In the genomic region with DNA sequence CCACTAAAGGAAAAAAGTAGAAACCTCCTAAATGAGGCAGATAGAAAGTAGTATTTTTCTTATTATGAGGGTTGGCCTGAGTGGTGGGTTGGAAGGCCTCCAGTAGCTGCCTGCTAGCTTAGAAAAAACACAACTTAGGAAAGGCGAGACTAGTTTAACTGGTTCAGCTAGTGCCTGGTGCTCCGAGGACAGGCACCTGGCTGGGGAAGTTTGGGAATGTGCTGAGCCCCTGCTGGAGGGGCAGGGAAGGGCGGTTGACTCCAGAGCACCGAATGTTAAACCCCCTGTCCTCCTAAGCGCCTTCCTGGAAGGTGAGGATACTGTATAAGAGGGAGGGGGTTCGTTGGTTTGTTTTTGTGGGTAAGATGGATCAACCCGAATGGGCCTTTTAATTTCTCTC, we compare ENCODE assay signal across 1 cellular context.
TF ChIP-seq lines count a peak whose summit lies in the region.

No MANE protein-coding gene starts in this region.

TF ChIP-seq in IMR-90, 13 proteins besides CTCF, POLR2A, EP300 and RAD21:
- no peak for TF ChIP-seq MAZ (IDR thresholded peaks at IDR 0.05; ENCODE audit: borderline replicate concordance, low read depth, low read length)
- TF ChIP-seq CEBPB (IDR thresholded peaks at IDR 0.05; ENCODE audit: low read depth, low read length): no peak
- TF ChIP-seq RCOR1 (IDR thresholded peaks at IDR 0.05; ENCODE audit: insufficient replicate concordance, low read length): no peak
- TF ChIP-seq MXI1 (IDR thresholded peaks at IDR 0.05; ENCODE audit: borderline replicate concordance, low read depth, low read length): no peak
- TF ChIP-seq FOS (IDR thresholded peaks at IDR 0.05; ENCODE audit: low read depth, low read length): no peak
- TF ChIP-seq, protein P1, sequence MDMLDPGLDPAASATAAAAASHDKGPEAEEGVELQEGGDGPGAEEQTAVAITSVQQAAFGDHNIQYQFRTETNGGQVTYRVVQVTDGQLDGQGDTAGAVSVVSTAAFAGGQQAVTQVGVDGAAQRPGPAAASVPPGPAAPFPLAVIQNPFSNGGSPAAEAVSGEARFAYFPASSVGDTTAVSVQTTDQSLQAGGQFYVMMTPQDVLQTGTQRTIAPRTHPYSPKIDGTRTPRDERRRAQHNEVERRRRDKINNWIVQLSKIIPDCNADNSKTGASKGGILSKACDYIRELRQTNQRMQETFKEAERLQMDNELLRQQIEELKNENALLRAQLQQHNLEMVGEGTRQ (IDR thresholded peaks at IDR 0.05; ENCODE audit: low read depth, low read length): no peak
- TF ChIP-seq SMC3 (IDR thresholded peaks at IDR 0.05; ENCODE audit: low read depth, low read length): no peak
- no peak for TF ChIP-seq NFE2L2 (IDR thresholded peaks at IDR 0.05; ENCODE audit: low read depth, low read length)
- no peak for TF ChIP-seq MAFK (IDR thresholded peaks at IDR 0.05; ENCODE audit: low read depth, low read length)
